ENCODE assay signal across 16 cellular contexts in genomic region chr3:152218604-152219003, GRCh38. TPM values are rescaled to one million over a fixed set of nuclear protein-coding genes. Genes with fewer than 3 reads are reported as not detected.
A peak's percentile ranks its signal among the peaks of the same experiment; 100 is the strongest.
DNase-seq lines count a peak whose midpoint lies in the region; ATAC-seq and TF ChIP-seq lines count a peak whose summit lies in the region.
"Had no signal": no experiment of that assay in that cellular context is flagged by ENCODE, and none has a peak within 500 bp of the region (broad histone marks: within the 10 kb centered on the region; RNA-seq: fewer than 3 reads in every experiment).

No MANE protein-coding gene starts in this region.

- no peaks in the 10 kb centered on the region for H3K9me3 ChIP-seq in uterus
- H3K9me3 ChIP-seq: HAP-1 had no signal

- TF ChIP-seq POLR2A in uterus (IDR thresholded peaks at IDR 0.05), result no peak

- TF ChIP-seq CTCF in glutamatergic neuron (IDR thresholded peaks at IDR 0.05; ENCODE audit: partially characterized antibody, unreplicated experiment) (no peak), uterus (IDR thresholded peaks at IDR 0.05) (no peak)

- H3K4me3 ChIP-seq in uterus, result no peak overlapping the region
- H3K4me3 ChIP-seq: HAP-1 had no signal

- peaks cover 0 to 2% of the 10 kb centered on the region in 2 donors for H3K9me3 Mint-ChIP-seq in activated T-cell treated with anti-CD3 and anti-CD28 coated beads, Interleukin-2, amount 50 U/mL, for 72 hours
- H3K9me3 Mint-ChIP-seq in activated CD4-positive, alpha-beta memory T cell treated with anti-CD3 and anti-CD28 coated beads for 36 hours, result no peaks in the 10 kb centered on the region
- H3K9me3 Mint-ChIP-seq in glutamatergic neuron (ENCODE audit: unreplicated experiment), result no peaks in the 10 kb centered on the region
- no peaks in the 10 kb centered on the region for H3K9me3 Mint-ChIP-seq in stimulated activated naive CD8-positive, alpha-beta T cell treated with anti-CD3 and anti-CD28 coated beads, Interleukin-15, amount 100 ng/mL, for 72 hours

- no peaks in the 10 kb centered on the region for H3K36me3 Mint-ChIP-seq in activated T-cell treated with anti-CD3 and anti-CD28 coated beads, Interleukin-2, amount 50 U/mL, for 72 hours (ENCODE audit: insufficient read depth in 2 of 2)
- H3K36me3 Mint-ChIP-seq in activated CD4-positive, alpha-beta memory T cell treated with anti-CD3 and anti-CD28 coated beads for 36 hours, result no peaks in the 10 kb centered on the region
- H3K36me3 Mint-ChIP-seq in glutamatergic neuron (ENCODE audit: unreplicated experiment), result peaks cover 5% of the 10 kb centered on the region

- no peak for DNase-seq in activated T-cell treated with anti-CD3 and anti-CD28 coated beads, Interleukin-2, amount 50 U/mL, for 72 hours
- DNase-seq in activated T-cell treated with anti-CD3 and anti-CD28 coated beads, Interleukin-2, amount 50 U/mL, for 1 hour, result no peak
- no peak for DNase-seq in activated CD4-positive, alpha-beta memory T cell treated with anti-CD3 and anti-CD28 coated beads for 36 hours
- no peak for DNase-seq in glutamatergic neuron
- DNase-seq in stimulated activated naive CD8-positive, alpha-beta T cell treated with anti-CD3 and anti-CD28 coated beads, Interleukin-15, amount 100 ng/mL, for 72 hours, result no peak
- no peak for DNase-seq in uterus
- no peak for DNase-seq in ureter (ENCODE audit: low spot score)
- DNase-seq in AG20443 (ENCODE audit: low spot score), result no peak
- DNase-seq: COR-L47, hippocampal formation, Kasumi-1, kidney, mesendoderm, right cardiac atrium, substantia nigra had no signal

- H3K4me1 ChIP-seq in uterus, result no peaks in the 10 kb centered on the region
- H3K4me1 ChIP-seq: HAP-1 had no signal

- intact Hi-C loops in activated CD4-positive, alpha-beta memory T cell treated with anti-CD3 and anti-CD28 coated beads for 36 hours (cut with micrococcal nuclease), result no loop called here
- intact Hi-C loops in uterus (cut with DNase I; ENCODE audit: low total_unique reads), result no loop called here

- peak overlapping the region in 1 of 2 donors; percentile 31 for H3K27ac ChIP-seq in uterus

- H3K27me3 Mint-ChIP-seq in activated T-cell treated with anti-CD3 and anti-CD28 coated beads, Interleukin-2, amount 50 U/mL, for 72 hours (ENCODE audit: low read depth), result no peaks in the 10 kb centered on the region
- H3K27me3 Mint-ChIP-seq in activated CD4-positive, alpha-beta memory T cell treated with anti-CD3 and anti-CD28 coated beads for 36 hours, result no peaks in the 10 kb centered on the region
- H3K27me3 Mint-ChIP-seq in glutamatergic neuron (ENCODE audit: unreplicated experiment), result peaks cover 5% of the 10 kb centered on the region
- H3K27me3 Mint-ChIP-seq in stimulated activated naive CD8-positive, alpha-beta T cell treated with anti-CD3 and anti-CD28 coated beads, Interleukin-15, amount 100 ng/mL, for 72 hours, result no peaks in the 10 kb centered on the region

- CTCF ChIA-PET in activated CD4-positive, alpha-beta memory T cell treated with anti-CD3 and anti-CD28 coated beads for 36 hours (lab: Charles Lee), result interaction anchor here (1.4 to 1.8 kb wide), 2 partner anchors 9 to 229 kb away, joined by 3 read pairs; no protein-coding TSS in a partner anchor

- no peaks in the 10 kb centered on the region for H3K27me3 ChIP-seq in uterus

- POLR2A ChIA-PET in activated CD4-positive, alpha-beta memory T cell treated with anti-CD3 and anti-CD28 coated beads for 36 hours (lab: Charles Lee), result interaction anchor here (2.2 kb wide), 1 partner anchor 9 kb away, joined by 7 read pairs; no protein-coding TSS in a partner anchor

- H3K4me1 Mint-ChIP-seq in activated T-cell treated with anti-CD3 and anti-CD28 coated beads, Interleukin-2, amount 50 U/mL, for 72 hours (ENCODE audit: low read depth), result peaks cover 79% of the 10 kb centered on the region
- peaks cover 61% of the 10 kb centered on the region for H3K4me1 Mint-ChIP-seq in activated CD4-positive, alpha-beta memory T cell treated with anti-CD3 and anti-CD28 coated beads for 36 hours (ENCODE audit: low read depth)
- H3K4me1 Mint-ChIP-seq in glutamatergic neuron (ENCODE audit: low read depth, unreplicated experiment), result peaks cover 19% of the 10 kb centered on the region
- H3K4me1 Mint-ChIP-seq in stimulated activated naive CD8-positive, alpha-beta T cell treated with anti-CD3 and anti-CD28 coated beads, Interleukin-15, amount 100 ng/mL, for 72 hours, result peaks cover 68% of the 10 kb centered on the region

- ATAC-seq in activated T-cell treated with anti-CD3 and anti-CD28 coated beads, Interleukin-2, amount 50 U/mL, for 72 hours (replicated peaks in 1 of 2), result no peak
- ATAC-seq in stimulated activated naive CD8-positive, alpha-beta T cell treated with anti-CD3 and anti-CD28 coated beads, Interleukin-15, amount 100 ng/mL, for 72 hours, result peak; percentile 36
- ATAC-seq: right cardiac atrium had no signal

- no peaks in the 10 kb centered on the region for H3K36me3 ChIP-seq in uterus
- H3K36me3 ChIP-seq: HAP-1 had no signal

- H3K4me3 Mint-ChIP-seq in activated T-cell treated with anti-CD3 and anti-CD28 coated beads, Interleukin-2, amount 50 U/mL, for 72 hours, result peak overlapping the region; percentile 69 to 84
- peak overlapping the region; percentile 61 for H3K4me3 Mint-ChIP-seq in activated CD4-positive, alpha-beta memory T cell treated with anti-CD3 and anti-CD28 coated beads for 36 hours
- no peak overlapping the region for H3K4me3 Mint-ChIP-seq in glutamatergic neuron (ENCODE audit: unreplicated experiment)
- peak overlapping the region; percentile 58 to 82 for H3K4me3 Mint-ChIP-seq in stimulated activated naive CD8-positive, alpha-beta T cell treated with anti-CD3 and anti-CD28 coated beads, Interleukin-15, amount 100 ng/mL, for 72 hours

- peak overlapping the region; percentile 81 for H3K27ac Mint-ChIP-seq in activated T-cell treated with anti-CD3 and anti-CD28 coated beads, Interleukin-2, amount 50 U/mL, for 72 hours
- peak overlapping the region; percentile 44 for H3K27ac Mint-ChIP-seq in activated CD4-positive, alpha-beta memory T cell treated with anti-CD3 and anti-CD28 coated beads for 36 hours
- peak overlapping the region; percentile 29 for H3K27ac Mint-ChIP-seq in glutamatergic neuron (ENCODE audit: unreplicated experiment)
- peak overlapping the region; percentile 24 to 98 for H3K27ac Mint-ChIP-seq in stimulated activated naive CD8-positive, alpha-beta T cell treated with anti-CD3 and anti-CD28 coated beads, Interleukin-15, amount 100 ng/mL, for 72 hours

RNA-seq across cellular contexts. Expression of gene MBNL1, which starts 50.1 kb away (rescaled TPM):
- total RNA-seq in activated T-cell treated with anti-CD3 and anti-CD28 coated beads, Interleukin-2, amount 50 U/mL, for 72 hours, result 100 to 1,000 TPM; 299 to 323 TPM
- 100 to 1,000 TPM; 290 to 302 TPM for total RNA-seq in activated CD4-positive, alpha-beta memory T cell treated with anti-CD3 and anti-CD28 coated beads for 36 hours
- total RNA-seq in glutamatergic neuron (ENCODE audit: unreplicated experiment) (36.6 TPM), uterus (100 to 1,000 TPM; 219 to 470 (median 243) TPM), ureter (223 TPM)

Comparison
In these comparisons a context has a peak if more than half of its experiments do, and no peak if none do; other contexts are left out.
1. H3K27ac Mint-ChIP-seq: peak in every context shown above with its lines; median percentile 81 in activated T-cell treated with anti-CD3 and anti-CD28 coated beads, Interleukin-2, amount 50 U/mL, for 72 hours; 61 in stimulated activated naive CD8-positive, alpha-beta T cell treated with anti-CD3 and anti-CD28 coated beads, Interleukin-15, amount 100 ng/mL, for 72 hours; 44 in activated CD4-positive, alpha-beta memory T cell treated with anti-CD3 and anti-CD28 coated beads for 36 hours; 29 in glutamatergic neuron.